8 cellular contexts compared by ENCODE assay signal in the genomic region with DNA sequence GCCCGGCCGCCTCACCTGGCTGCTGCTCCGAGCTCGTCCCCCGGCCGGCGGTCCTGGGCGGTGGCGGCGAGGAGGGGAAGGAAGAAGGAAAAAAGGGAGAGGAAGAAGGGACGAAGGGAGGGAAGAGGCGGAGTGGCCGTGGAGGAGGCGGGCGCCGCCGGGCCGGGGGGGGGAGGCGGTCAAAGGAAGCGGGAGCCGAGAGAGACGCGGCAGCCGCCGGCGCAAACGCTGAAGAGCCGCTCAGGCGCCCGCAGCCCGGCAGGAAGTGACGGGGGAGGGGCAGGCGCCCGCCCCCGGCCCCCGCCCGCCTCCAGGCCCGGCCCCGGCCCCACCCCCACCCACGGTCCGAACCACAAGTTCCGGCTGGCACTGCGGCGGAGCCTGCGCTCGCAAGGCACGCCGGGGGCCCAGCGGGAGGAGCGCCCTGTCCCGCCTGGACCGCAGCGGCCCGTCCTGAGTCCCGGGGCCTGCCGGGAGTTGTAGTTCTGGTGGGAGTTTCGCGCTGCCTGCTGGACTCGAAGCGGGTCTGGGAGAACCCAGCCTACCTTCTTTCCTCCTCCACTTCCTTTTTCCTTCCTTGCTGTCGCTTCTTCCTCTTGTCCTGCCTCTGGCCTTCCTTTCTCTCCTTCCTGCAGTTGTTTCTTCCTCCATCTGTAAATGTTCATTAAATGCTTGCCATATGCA. TPM values are rescaled to one million over a fixed set of nuclear protein-coding genes. Genes with fewer than 3 reads are reported as not detected.
A peak's percentile ranks its signal among the peaks of the same experiment; 100 is the strongest.
DNase-seq lines count a peak whose midpoint lies in the region; ATAC-seq and TF ChIP-seq lines count a peak whose summit lies in the region.

TSS of gene STAU1 (minus strand) at position 234 of the 684 bp plus-strand sequence. CDS start 22,133 bp downstream, outside the sequence.

- H3K36me3 ChIP-seq in suprapubic skin = no peaks in the 10 kb centered on the region

- no peak for TF ChIP-seq EP300 in suprapubic skin (IDR thresholded peaks at IDR 0.05)

- H3K9me3 Mint-ChIP-seq in activated naive CD4-positive, alpha-beta T cell treated with anti-CD3 and anti-CD28 coated beads, Interleukin-2, amount 50 U/mL, for 72 hours = no peaks in the 10 kb centered on the region

- peak within 1 kb of the TSS; percentile 94 for H3K27ac ChIP-seq in suprapubic skin

- DNase-seq in GM10248 (ENCODE audit: extremely low spot score) (peak; percentile 98), NCI-H1105 (lab: John Stamatoyannopoulos, UW) (peak; percentile 96), SKM-1 (lab: John Stamatoyannopoulos, UW; ENCODE audit: unreplicated experiment) (peak; percentile 84), glomerular endothelial cell (ENCODE audit: extremely low read depth, low read depth, low spot score) (peak; percentile 25), occipital lobe (lab: John Stamatoyannopoulos, UW) (peak; percentile 96), suprapubic skin (ENCODE audit: low spot score in 2 of 2) (peak; percentile 96)
- DNase-seq in activated naive CD4-positive, alpha-beta T cell treated with anti-CD3 and anti-CD28 coated beads, Interleukin-2, amount 50 U/mL, for 72 hours (ENCODE audit: low spot score in 2 of 2) = peak; percentile 90 to 96

- H3K9me3 ChIP-seq in suprapubic skin = no peaks in the 10 kb centered on the region

- POLR2A ChIA-PET in GM10248 (lab: Yijun Ruan, JAX) = no interaction called here

- peak in 1 of 2 donors; percentile 73 for TF ChIP-seq POLR2A in suprapubic skin (IDR thresholded peaks at IDR 0.05)

- no peak for TF ChIP-seq CTCF in GM10248 (IDR thresholded peaks at IDR 0.05; ENCODE audit: control extremely low read depth, extremely low read depth, low read depth, missing control alignments)
- TF ChIP-seq CTCF in suprapubic skin (IDR thresholded peaks at IDR 0.05) = no peak

- WGBS in suprapubic skin = under 1% methylated on average over 38 of the region's 61 CpGs

- H3K4me3 ChIP-seq in suprapubic skin = peak within 1 kb of the TSS; percentile 95

- H3K4me1 ChIP-seq in suprapubic skin = peaks cover 21% of the 10 kb centered on the region

- H3K27me3 ChIP-seq in suprapubic skin = no peaks in the 10 kb centered on the region

- peaks cover 5 to 23% of the 10 kb centered on the region in 2 donors for H3K36me3 Mint-ChIP-seq in activated naive CD4-positive, alpha-beta T cell treated with anti-CD3 and anti-CD28 coated beads, Interleukin-2, amount 50 U/mL, for 72 hours

- ATAC-seq in HG02610 (IDR thresholded peaks at IDR 0.05; ENCODE audit: unreplicated experiment) = peak; percentile 93
- ATAC-seq in activated naive CD4-positive, alpha-beta T cell treated with anti-CD3 and anti-CD28 coated beads, Interleukin-2, amount 50 U/mL, for 72 hours = peak; percentile 97

- CTCF ChIA-PET in GM10248 (lab: Yijun Ruan, JAX) = interaction anchor here (0.9 to 3.1 kb wide), 4 partner anchors 10 to 56 kb away, joined by 3 to 19 read pairs (median 4); no protein-coding TSS in a partner anchor

- peak within 1 kb of the TSS; percentile 84 to 90 for H3K27ac Mint-ChIP-seq in activated naive CD4-positive, alpha-beta T cell treated with anti-CD3 and anti-CD28 coated beads, Interleukin-2, amount 50 U/mL, for 72 hours

RNA-seq across cellular contexts. Expression of gene STAU1, which starts in this region (rescaled TPM):
- total RNA-seq in activated naive CD4-positive, alpha-beta T cell treated with anti-CD3 and anti-CD28 coated beads, Interleukin-2, amount 50 U/mL, for 72 hours = 10 to 100 TPM; 61.1 to 98.9 TPM
- total RNA-seq in glomerular endothelial cell = 76.7 and 79.2 TPM in 2 replicates
- total RNA-seq in occipital lobe = 47.9 TPM
- total RNA-seq in suprapubic skin = 10 to 100 TPM; 53.0 to 79.1 (median 69.9) TPM

Comparison
In these comparisons a context has a peak if more than half of its experiments do, and no peak if none do; other contexts are left out.
1. Peak in every context shown above with its lines: DNase-seq, ATAC-seq, H3K4me3 ChIP-seq and H3K27ac ChIP-seq.
2. DNase-seq: peak in every context shown above with its lines; median percentile 98 in GM10248; 96 in NCI-H1105; 96 in occipital lobe; 96 in suprapubic skin; 93 in activated naive CD4-positive, alpha-beta T cell treated with anti-CD3 and anti-CD28 coated beads, Interleukin-2, amount 50 U/mL, for 72 hours; 84 in SKM-1; 25 in glomerular endothelial cell.